In the genomic region with DNA sequence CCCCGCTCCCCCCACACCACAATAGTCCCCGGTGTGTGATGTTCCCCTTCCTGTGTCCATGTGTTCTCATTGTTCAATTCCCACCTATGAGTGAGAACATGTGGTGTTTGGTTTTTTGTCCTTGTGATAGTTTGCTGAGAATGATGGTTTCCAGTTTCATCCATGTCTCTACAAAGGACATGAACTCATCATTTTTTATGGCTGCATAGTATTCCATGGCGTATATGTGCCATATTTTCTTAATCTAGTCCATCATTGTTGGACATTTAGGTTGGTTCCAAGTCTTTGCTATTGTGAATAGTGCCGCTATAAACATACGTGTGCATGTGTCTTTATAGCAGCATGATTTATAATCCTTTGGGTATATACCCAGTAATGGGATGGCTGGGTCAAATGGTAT, we compare ENCODE assay signal across 7 cellular contexts. TPM values are rescaled to one million over a fixed set of nuclear protein-coding genes. Genes with fewer than 3 reads are reported as not detected.
"Had no signal": no experiment of that assay in that cellular context is flagged by ENCODE, and none has a peak within 500 bp of the region (broad histone marks: within the 10 kb centered on the region; RNA-seq: fewer than 3 reads in every experiment).

No MANE protein-coding gene starts in this region.

RNA-seq across cellular contexts. Expression of a gene that starts 11.1 kb away (rescaled TPM):
- total RNA-seq: hepatocyte, left lobe of liver, lung microvascular endothelial cell, mammary epithelial cell, mesothelial cell of epicardium, myocyte had no signal
- polyA plus RNA-seq: hepatocyte, keratinocyte, mammary epithelial cell had no signal
